In genomic region chr10:100996678-100997363, GRCh38 we compare ENCODE assay signal across 8 cellular contexts. TPM values are rescaled to one million over a fixed set of nuclear protein-coding genes. Genes with fewer than 3 reads are reported as not detected.
DNase-seq lines count a peak whose midpoint lies in the region; ATAC-seq and TF ChIP-seq lines count a peak whose summit lies in the region.

No MANE protein-coding gene starts in this region.

- H3K27me3 Mint-ChIP-seq in CD8-positive, alpha-beta memory T cell: no peaks in the 10 kb centered on the region

- H3K36me3 Mint-ChIP-seq in CD8-positive, alpha-beta memory T cell: peaks cover 0 to 35% (median 3%) of the 10 kb centered on the region in 3 donors

- peak overlapping the region; percentile 78 for H3K27ac ChIP-seq in CD8-positive, alpha-beta memory T cell (ENCODE audit: low read depth, low read length)
- peak overlapping the region; percentile 96 for H3K27ac ChIP-seq in Panc1 (ENCODE audit: low read length)

- TF ChIP-seq CTCF in Panc1 (IDR thresholded peaks at IDR 0.05): no peak
- TF ChIP-seq CTCF in astrocyte of the spinal cord (IDR thresholded peaks at IDR 0.05; ENCODE audit: low read depth, low read length): no peak

- CTCF ChIA-PET in CD8-positive, alpha-beta memory T cell (lab: Charles Lee): interaction anchor here (0.6 to 6.5 kb wide), 16 partner anchors 9 to 461 kb away, joined by 3 to 98 read pairs (median 8); partner anchors contain the start of genes HIF1AN, MRPL43, PDZD7 and SEMA4G
- CTCF ChIA-PET in Panc1 (lab: Charles Lee): interaction anchor here (1.0 to 1.8 kb wide), 5 partner anchors 15 to 53 kb away, joined by 3 to 11 read pairs (median 6); partner anchors contain the start of gene SEMA4G

- no TSS peak for BruUV-seq in Panc1 (replicated peaks; lab: Mats Ljungman, UMichigan)

- DNase-seq in CD8-positive, alpha-beta memory T cell: peak in 3 of 5 donors; percentile 30 to 51 (median 42)
- peak; percentile 11 to 65 for DNase-seq in HAP-1 (ENCODE audit: low spot score in 2 of 2)
- no peak for DNase-seq in Panc1 (ENCODE audit: low read depth, low spot score)
- no peak for DNase-seq in astrocyte of the spinal cord (ENCODE audit: low read depth, low spot score)
- peak; percentile 9 for DNase-seq in iris pigment epithelial cell (ENCODE audit: low read depth)
- DNase-seq in stimulated activated CD4-positive, alpha-beta T cell treated with anti-CD3 and anti-CD28 coated beads, Interleukin-2, amount 100 ng/mL, for 48 hours: peak; percentile 25 to 32

- peak overlapping the region; percentile 88 to 97 (median 92) for H3K27ac Mint-ChIP-seq in CD8-positive, alpha-beta memory T cell

- ATAC-seq in Panc1 (peak; percentile 50), GM21526 (IDR thresholded peaks at IDR 0.05; ENCODE audit: low FRiP score, unreplicated experiment) (no peak), GM18519 (IDR thresholded peaks at IDR 0.05; ENCODE audit: low FRiP score, unreplicated experiment) (no peak)

- peaks cover 24% of the 10 kb centered on the region for H3K4me1 ChIP-seq in CD8-positive, alpha-beta memory T cell (ENCODE audit: insufficient read depth, low read length)
- peaks cover 27% of the 10 kb centered on the region for H3K4me1 ChIP-seq in HAP-1
- H3K4me1 ChIP-seq in Panc1 (ENCODE audit: control insufficient read depth, insufficient read depth, low read length): peaks cover 40% of the 10 kb centered on the region

- POLR2A ChIA-PET in CD8-positive, alpha-beta memory T cell (lab: Charles Lee): interaction anchor here (0.6 to 1.9 kb wide), 5 partner anchors 8 to 134 kb away, joined by 3 to 10 read pairs (median 4); partner anchors contain the start of genes MRPL43, TLX1 and TWNK
- POLR2A ChIA-PET in Panc1 (lab: Charles Lee): interaction anchor here (0.5 to 1.1 kb wide), 3 partner anchors 16 to 253 kb away, joined by 3 to 5 read pairs (median 4); partner anchors contain the start of gene KAZALD1

- H3K27me3 ChIP-seq in CD8-positive, alpha-beta memory T cell (ENCODE audit: insufficient read depth, low read length, poor library complexity, severe bottlenecking): no peaks in the 10 kb centered on the region
- no peaks in the 10 kb centered on the region for H3K27me3 ChIP-seq in HAP-1 (ENCODE audit: low read depth)
- H3K27me3 ChIP-seq in Panc1 (ENCODE audit: control insufficient read depth, insufficient read depth, low read length): no peaks in the 10 kb centered on the region

- H3K4me1 Mint-ChIP-seq in CD8-positive, alpha-beta memory T cell: peaks cover 21 to 35% (median 23%) of the 10 kb centered on the region in 3 donors

- intact Hi-C loops in Panc1 (cut with micrococcal nuclease; ENCODE audit: unreplicated experiment): no loop called here

- peak overlapping the region; percentile 85 to 99 (median 89) for H3K4me3 Mint-ChIP-seq in CD8-positive, alpha-beta memory T cell

- in situ Hi-C loops in HAP-1 (cut with MboI; ENCODE audit: low sequenced_read_pairs) (no loop called here), Panc1 (cut with HindIII; ENCODE audit: low pct_unique_long_range_greater_than_20kb, low sequenced_read_pairs) (no loop called here), astrocyte of the spinal cord (cut with HindIII; ENCODE audit: low sequenced_read_pairs) (no loop called here)

- peak overlapping the region; percentile 72 for H3K4me3 ChIP-seq in CD8-positive, alpha-beta memory T cell (ENCODE audit: low read length)
- H3K4me3 ChIP-seq in HAP-1 (peak overlapping the region; percentile 74), Panc1 (ENCODE audit: low read depth in 2 of 2, low read length in 2 of 2) (peak overlapping the region; percentile 74 to 87), astrocyte of the spinal cord (ENCODE audit: low read depth, low read length) (peak overlapping the region; percentile 92)

- no peaks in the 10 kb centered on the region for H3K36me3 ChIP-seq in CD8-positive, alpha-beta memory T cell (ENCODE audit: insufficient read depth, low read length)
- peaks cover 22% of the 10 kb centered on the region for H3K36me3 ChIP-seq in HAP-1 (replicated peaks)
- H3K36me3 ChIP-seq in Panc1 (ENCODE audit: control insufficient read depth, insufficient read depth, low read length): peaks cover 7% of the 10 kb centered on the region; the same call in 1 of the 2 replicates

- H3K9me3 ChIP-seq in CD8-positive, alpha-beta memory T cell (ENCODE audit: low read length): no peaks in the 10 kb centered on the region
- no peaks in the 10 kb centered on the region for H3K9me3 ChIP-seq in HAP-1
- H3K9me3 ChIP-seq in Panc1 (ENCODE audit: control insufficient read depth, insufficient read depth, low read depth, low read length): no peaks in the 10 kb centered on the region

- no peaks in the 10 kb centered on the region for H3K9me3 Mint-ChIP-seq in CD8-positive, alpha-beta memory T cell

RNA-seq across cellular contexts. Expression of gene LZTS2, which starts 2.8 kb away (rescaled TPM):
- total RNA-seq in CD8-positive, alpha-beta memory T cell: 10 to 100 TPM; 10.9 to 11.5 TPM
- polyA plus RNA-seq in CD8-positive, alpha-beta memory T cell: 19.7 TPM
- 65.5 TPM for total RNA-seq in Panc1 (2021; ENCODE audit: unreplicated experiment)
- 97.7 TPM for polyA plus RNA-seq in Panc1 (2012; ENCODE audit: insufficient read length)

RNA-seq across cellular contexts. Expression of gene TWNK, which starts 9.5 kb away (rescaled TPM):
- total RNA-seq in CD8-positive, alpha-beta memory T cell: 10 to 100 TPM; 40.6 to 44.3 TPM
- polyA plus RNA-seq in CD8-positive, alpha-beta memory T cell: 8.2 TPM
- total RNA-seq in Panc1 (2021; ENCODE audit: unreplicated experiment): 30.5 TPM
- polyA plus RNA-seq in Panc1 (2012; ENCODE audit: insufficient read length): 25.0 TPM

RNA-seq across cellular contexts. Expression of gene MRPL43, which starts 9.5 kb away (rescaled TPM):
- total RNA-seq in CD8-positive, alpha-beta memory T cell: 10 to 100 TPM; 62.5 to 62.8 TPM
- 129 TPM for polyA plus RNA-seq in CD8-positive, alpha-beta memory T cell
- total RNA-seq in Panc1 (2021; ENCODE audit: unreplicated experiment): 108 TPM
- 196 TPM for polyA plus RNA-seq in Panc1 (2012; ENCODE audit: insufficient read length)

RNA-seq across cellular contexts. Expression of gene SEMA4G, which starts 27.5 kb away (rescaled TPM):
- total RNA-seq in CD8-positive, alpha-beta memory T cell: under 1 TPM; 0.49 to 0.57 TPM
- polyA plus RNA-seq in CD8-positive, alpha-beta memory T cell: 0.06 TPM
- total RNA-seq in Panc1 (2021; ENCODE audit: unreplicated experiment): 4.7 TPM
- 13.1 TPM for polyA plus RNA-seq in Panc1 (2012; ENCODE audit: insufficient read length)

RNA-seq across cellular contexts. Expression of gene PDZD7, which starts 34.1 kb away (rescaled TPM):
- total RNA-seq in CD8-positive, alpha-beta memory T cell: under 1 TPM; 0.31 to 0.33 TPM
- polyA plus RNA-seq in CD8-positive, alpha-beta memory T cell: 0.23 TPM
- 1.8 TPM for total RNA-seq in Panc1 (2021; ENCODE audit: unreplicated experiment)
- polyA plus RNA-seq in Panc1 (2012; ENCODE audit: insufficient read length): 2.0 TPM

Comparison
In these comparisons a context has a peak if more than half of its experiments do, and no peak if none do; other contexts are left out.
1. DNase-seq: peak in CD8-positive, alpha-beta memory T cell (3 of 5), HAP-1 (2 of 2), iris pigment epithelial cell (single experiment) and stimulated activated CD4-positive, alpha-beta T cell treated with anti-CD3 and anti-CD28 coated beads, Interleukin-2, amount 100 ng/mL, for 48 hours (2 of 2); none in Panc1 (single experiment) and astrocyte of the spinal cord (single experiment).
2. Peak in every context shown above with its lines, with median percentiles within 50 percentile points of each other: H3K4me3 ChIP-seq.